ENCODE assay signal across 8 cellular contexts in the genomic region with DNA sequence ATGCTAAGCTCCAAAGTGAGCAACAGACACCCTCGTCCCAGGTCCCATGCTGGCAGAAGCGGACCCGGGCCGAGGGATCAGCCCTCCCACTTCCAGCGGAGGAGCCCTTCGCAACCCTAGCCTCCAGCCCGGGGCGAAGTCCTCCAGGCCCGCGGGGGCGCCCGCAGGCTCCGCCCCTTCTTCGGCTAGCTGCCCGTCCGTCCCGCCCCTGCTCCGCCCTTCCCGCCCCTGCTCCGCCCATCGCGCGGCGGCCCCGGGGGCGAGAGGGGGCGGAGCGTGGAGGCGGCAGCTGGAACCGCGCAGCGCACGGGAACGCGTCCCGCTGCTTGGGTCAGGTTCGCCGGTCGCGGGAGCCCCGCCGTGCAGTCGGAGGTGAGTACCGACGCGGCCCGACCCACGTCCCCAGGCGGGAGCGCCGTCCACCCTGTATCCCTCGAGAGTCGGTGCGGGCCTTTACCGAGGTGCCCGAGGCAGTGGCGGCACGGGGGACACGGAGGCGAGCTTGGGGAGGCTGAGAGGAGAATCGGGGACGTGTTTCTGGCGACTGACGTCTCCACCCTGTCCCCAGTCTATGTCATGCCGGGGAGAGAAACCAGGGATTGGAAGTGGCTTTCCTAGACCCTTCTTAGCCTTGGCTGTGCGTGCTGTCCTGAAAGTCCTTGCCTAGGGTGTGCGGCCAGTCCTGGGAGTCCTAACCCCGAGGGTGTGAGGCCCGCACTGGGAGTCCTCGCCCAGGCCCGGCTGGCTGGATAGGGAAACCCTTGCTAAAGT. TPM values are rescaled to one million over a fixed set of nuclear protein-coding genes. Genes with fewer than 3 reads are reported as not detected.
DNase-seq lines count a peak whose midpoint lies in the region; TF ChIP-seq lines count a peak whose summit lies in the region.

A gene (plus strand): TSS at position 280 of the 771 bp plus-strand sequence. CDS start 20,864 bp downstream, outside the sequence.

- CTCF ChIA-PET in SK-N-SH (lab: Yijun Ruan, JAX), result interaction anchor here (0.7 to 6.7 kb wide), 12 partner anchors 10 to 584 kb away, joined by 3 to 88 read pairs (median 3); a partner anchor contains a TSS

- no peaks in the 10 kb centered on the region for H3K9me3 ChIP-seq in H9 (ENCODE audit: control insufficient read depth, low read depth, low read length)
- H3K9me3 ChIP-seq in Loucy (ENCODE audit: insufficient read depth, low read depth, low read length), result no peaks in the 10 kb centered on the region
- H3K9me3 ChIP-seq in SK-N-SH, result no peaks in the 10 kb centered on the region
- H3K9me3 ChIP-seq in osteoblast (ENCODE audit: low read depth, low read length), result no peaks in the 10 kb centered on the region

- peaks cover 2% of the 10 kb centered on the region for H4K20me1 ChIP-seq in H9 (ENCODE audit: control insufficient read depth, insufficient read depth, insufficient read length)
- no peaks in the 10 kb centered on the region for H4K20me1 ChIP-seq in Loucy (ENCODE audit: insufficient read depth, low read length, poor library complexity, severe bottlenecking)
- no peaks in the 10 kb centered on the region for H4K20me1 ChIP-seq in SK-N-SH (ENCODE audit: insufficient read depth)
- H4K20me1 ChIP-seq in osteoblast (ENCODE audit: insufficient read depth, low read length), result peaks cover 15% of the 10 kb centered on the region

- no peak within 1 kb of the TSS for H3K4ac ChIP-seq in H9 (ENCODE audit: low read depth, low read length)

- no peaks in the 10 kb centered on the region for H3K9me3 Mint-ChIP-seq in H9
- H3K9me3 Mint-ChIP-seq in activated naive CD4-positive, alpha-beta T cell treated with anti-CD3 and anti-CD28 coated beads, Interleukin-2, amount 50 U/mL, for 24 hours, result no peaks in the 10 kb centered on the region

- H3K23me2 ChIP-seq in H9 (ENCODE audit: insufficient read length, low read depth, low read length, poor library complexity, severe bottlenecking), result peaks cover 12% of the 10 kb centered on the region

- WGBS in H9 (ENCODE audit: extremely low coverage, insufficient read length, low lambda C conversion rate), result no CpG with 5 or more reads among the region's 71 CpGs
- WGBS in SK-N-SH (ENCODE audit: low lambda C conversion rate), result 1% methylated on average over 17 of the region's 71 CpGs

- H2BK12ac ChIP-seq in H9 (ENCODE audit: insufficient read length, low read depth, low read length), result no peak within 1 kb of the TSS

- no peaks in the 10 kb centered on the region for H3K79me1 ChIP-seq in H9 (ENCODE audit: insufficient read depth, low read depth, low read length, poor library complexity, severe bottlenecking)

- H3K9me2 ChIP-seq in Loucy (replicated peaks; ENCODE audit: low read depth, low read length) (no peaks in the 10 kb centered on the region), SK-N-SH (no peaks in the 10 kb centered on the region)

- H2BK20ac ChIP-seq in H9 (ENCODE audit: low read depth, low read length, poor library complexity, severe bottlenecking), result no peak within 1 kb of the TSS

- H3K18ac ChIP-seq in H9 (ENCODE audit: insufficient read length, low read depth, low read length), result peak within 1 kb of the TSS; percentile 68

- H3K27me3 Mint-ChIP-seq in H9 (ENCODE audit: low read depth), result peaks cover 26% of the 10 kb centered on the region
- peaks cover 3% of the 10 kb centered on the region for H3K27me3 Mint-ChIP-seq in activated naive CD4-positive, alpha-beta T cell treated with anti-CD3 and anti-CD28 coated beads, Interleukin-2, amount 50 U/mL, for 24 hours

- no peak within 1 kb of the TSS for H3K56ac ChIP-seq in H9 (ENCODE audit: insufficient read length, low read depth, low read length)

- H3K27ac Mint-ChIP-seq in H9, result peak within 1 kb of the TSS in 1 of 3 experiments; percentile 45; a peak in 2 of 7 replicates
- H3K27ac Mint-ChIP-seq in activated naive CD4-positive, alpha-beta T cell treated with anti-CD3 and anti-CD28 coated beads, Interleukin-2, amount 50 U/mL, for 24 hours, result no peak within 1 kb of the TSS

- no peak within 1 kb of the TSS for H4K5ac ChIP-seq in H9 (ENCODE audit: insufficient read length, low read depth, low read length)

- no peak within 1 kb of the TSS for H2AK5ac ChIP-seq in H9 (ENCODE audit: insufficient read length, low read length)

- H3F3A ChIP-seq in Loucy (ENCODE audit: low read depth) (no peaks in the 10 kb centered on the region), SK-N-SH (replicated peaks; ENCODE audit: insufficient read depth) (no peaks in the 10 kb centered on the region)

- H3K36me3 Mint-ChIP-seq in H9 (ENCODE audit: insufficient read depth in 1 of 3, low read depth in 3 of 3), result peaks cover 0 to 1% (median 0%) of the 10 kb centered on the region in 3 experiments; a peak in 2 of 7 replicates
- H3K36me3 Mint-ChIP-seq in activated naive CD4-positive, alpha-beta T cell treated with anti-CD3 and anti-CD28 coated beads, Interleukin-2, amount 50 U/mL, for 24 hours, result no peaks in the 10 kb centered on the region

- peaks cover 5% of the 10 kb centered on the region; the same call in 1 of the 2 replicates for H3K27me3 ChIP-seq in H9 (ENCODE audit: insufficient read depth, low read length)
- peaks cover 8% of the 10 kb centered on the region for H3K27me3 ChIP-seq in Loucy (ENCODE audit: insufficient read depth, low read length, poor library complexity, severe bottlenecking)
- no peaks in the 10 kb centered on the region for H3K27me3 ChIP-seq in SK-N-SH (ENCODE audit: insufficient read depth)
- H3K27me3 ChIP-seq in osteoblast (ENCODE audit: insufficient read depth, low read length), result peaks cover 4% of the 10 kb centered on the region

- no peak within 1 kb of the TSS for H3K23ac ChIP-seq in H9 (ENCODE audit: insufficient read length, low read depth, low read length)

- TF ChIP-seq RAD21 in SK-N-SH (IDR thresholded peaks at IDR 0.05; ENCODE audit: low read length), result no peak

- H3K4me2 ChIP-seq in H9 (ENCODE audit: insufficient read depth, insufficient read length, low read length) (peak within 1 kb of the TSS; percentile 80), Loucy (ENCODE audit: low read depth, low read length, poor library complexity, severe bottlenecking) (peak within 1 kb of the TSS; percentile 98), SK-N-SH (peak within 1 kb of the TSS; percentile 79), osteoblast (ENCODE audit: insufficient read depth, low read length) (peak within 1 kb of the TSS; percentile 87)

- no peak within 1 kb of the TSS for H2BK120ac ChIP-seq in H9 (ENCODE audit: low read depth, low read length, poor library complexity, severe bottlenecking)

- no peak within 1 kb of the TSS for H3T11ph ChIP-seq in H9 (ENCODE audit: low read length)

- POLR2A ChIA-PET in SK-N-SH (lab: Yijun Ruan, JAX), result interaction anchor here (0.8 to 1.0 kb wide), 3 partner anchors 9 to 197 kb away, joined by 3 to 5 read pairs (median 3); no protein-coding TSS in a partner anchor

- H3K4me1 Mint-ChIP-seq in H9, result peaks cover 15 to 24% of the 10 kb centered on the region in 2 experiments
- H3K4me1 Mint-ChIP-seq in activated naive CD4-positive, alpha-beta T cell treated with anti-CD3 and anti-CD28 coated beads, Interleukin-2, amount 50 U/mL, for 24 hours, result peaks cover 22% of the 10 kb centered on the region

- H2AFZ ChIP-seq in H9 (ENCODE audit: low read length), result peak within 1 kb of the TSS; percentile 81
- H2AFZ ChIP-seq in Loucy (ENCODE audit: low read length), result peak within 1 kb of the TSS; percentile 98
- peak within 1 kb of the TSS; percentile 97 for H2AFZ ChIP-seq in SK-N-SH (ENCODE audit: low read depth)
- peak within 1 kb of the TSS; percentile 98 for H2AFZ ChIP-seq in osteoblast (ENCODE audit: low read length)

- H3K14ac ChIP-seq in H9 (ENCODE audit: insufficient read depth, low read length), result peak within 1 kb of the TSS; percentile 77; the same call in 1 of the 2 replicates

- H2BK5ac ChIP-seq in H9 (ENCODE audit: insufficient read length, low read length), result no peak within 1 kb of the TSS

- H3K79me2 ChIP-seq in H9 (ENCODE audit: insufficient read depth, low read length), result peaks cover 7% of the 10 kb centered on the region; the same call in 1 of the 2 replicates
- H3K79me2 ChIP-seq in Loucy (ENCODE audit: insufficient read depth, low read length), result peaks cover 35% of the 10 kb centered on the region; the same call in 1 of the 2 replicates
- H3K79me2 ChIP-seq in SK-N-SH (ENCODE audit: insufficient read depth), result peaks cover 33% of the 10 kb centered on the region
- peaks cover 50% of the 10 kb centered on the region for H3K79me2 ChIP-seq in osteoblast (ENCODE audit: insufficient read depth, low read length)

- peaks cover 3% of the 10 kb centered on the region; the same call in 1 of the 2 replicates for H3K4me1 ChIP-seq in H9 (ENCODE audit: insufficient read depth, low read length)
- peaks cover 29% of the 10 kb centered on the region for H3K4me1 ChIP-seq in Loucy (ENCODE audit: insufficient read depth, low read length, poor library complexity, severe bottlenecking)
- peaks cover 0 to 10% of the 10 kb centered on the region in 2 experiments; a peak in 2 of 4 replicates for H3K4me1 ChIP-seq in SK-N-SH (ENCODE audit: control insufficient read depth in 1 of 2, insufficient read depth in 2 of 2, low read depth in 1 of 2, low read length in 1 of 2)
- H3K4me1 ChIP-seq in osteoblast (ENCODE audit: insufficient read depth, low read length), result peaks cover 17% of the 10 kb centered on the region

- peak within 1 kb of the TSS; percentile 99 for H3K4me3 ChIP-seq in Loucy (ENCODE audit: low read length, poor library complexity, severe bottlenecking)
- peak within 1 kb of the TSS; percentile 88 to 91 for H3K4me3 ChIP-seq in SK-N-SH (ENCODE audit: low read depth in 2 of 2, low read length in 1 of 2)
- peak within 1 kb of the TSS; percentile 96 for H3K4me3 ChIP-seq in osteoblast (ENCODE audit: insufficient read depth, low read length)

- H4K91ac ChIP-seq in H9 (ENCODE audit: insufficient read length, low read depth, low read length), result no peak within 1 kb of the TSS

- peak within 1 kb of the TSS; percentile 85 to 93 for H3K4me3 Mint-ChIP-seq in H9
- H3K4me3 Mint-ChIP-seq in activated naive CD4-positive, alpha-beta T cell treated with anti-CD3 and anti-CD28 coated beads, Interleukin-2, amount 50 U/mL, for 24 hours, result peak within 1 kb of the TSS; percentile 84

- no peak for TF ChIP-seq EP300 in SK-N-SH (IDR thresholded peaks at IDR 0.05; ENCODE audit: borderline replicate concordance in 1 of 2, low read depth in 1 of 2, low read length in 1 of 2)

- H3K9ac ChIP-seq in H9 (ENCODE audit: extremely low read depth, insufficient read length, low read length) (peak within 1 kb of the TSS; percentile 71), Loucy (ENCODE audit: low read depth, low read length, poor library complexity, severe bottlenecking) (peak within 1 kb of the TSS; percentile 85), SK-N-SH (peak within 1 kb of the TSS; percentile 73)

- H4K8ac ChIP-seq in H9 (replicated peaks; ENCODE audit: insufficient read length, low read depth, low read length), result no peak within 1 kb of the TSS

- H2BK15ac ChIP-seq in H9 (ENCODE audit: low read depth, low read length), result no peak within 1 kb of the TSS

- DNase-seq in GM04503 (ENCODE audit: low read depth) (peak; percentile 32), H9 (peak; percentile 90), SK-N-SH (peak; percentile 97), glomerular endothelial cell (ENCODE audit: extremely low read depth, low read depth, low spot score) (no peak), osteoblast (ENCODE audit: insufficient read length, low spot score, missing footprints) (peak; percentile 97)

- H3K36me3 ChIP-seq in Loucy (ENCODE audit: insufficient read depth, low read length), result no peaks in the 10 kb centered on the region
- no peaks in the 10 kb centered on the region for H3K36me3 ChIP-seq in SK-N-SH (replicated peaks in 1 of 2; ENCODE audit: control insufficient read depth in 1 of 2, insufficient read depth in 2 of 2, low read length in 1 of 2)
- H3K36me3 ChIP-seq in osteoblast (ENCODE audit: insufficient read depth, low read length), result no peaks in the 10 kb centered on the region

- H3K27ac ChIP-seq in H9 (ENCODE audit: insufficient read length, low read depth, low read length) (no peak within 1 kb of the TSS), SK-N-SH (ENCODE audit: low read depth in 2 of 2, low read length in 1 of 2) (peak within 1 kb of the TSS; percentile 50 to 65; a peak in 3 of 4 replicates), osteoblast (ENCODE audit: low read depth, low read length) (peak within 1 kb of the TSS; percentile 80), temporal lobe (ENCODE audit: low read depth, low read length) (peak within 1 kb of the TSS; percentile 57)

- no peak for TF ChIP-seq CTCF in H9 (conservative IDR thresholded peaks at IDR 0.05)
- peak; percentile 19; the same call in 1 of the 2 replicates for TF ChIP-seq CTCF in Loucy (conservative IDR thresholded peaks at IDR 0.05; ENCODE audit: low read length)
- no peak for TF ChIP-seq CTCF in SK-N-SH (IDR thresholded peaks at IDR 0.05)
- TF ChIP-seq CTCF in osteoblast (IDR thresholded peaks at IDR 0.05; ENCODE audit: extremely low read depth, low read depth, low read length), result no peak

RNA-seq across cellular contexts. Expression of the gene that starts here (rescaled TPM):
- 44.5 and 45.0 TPM in 2 replicates for total RNA-seq in H9 (2021)
- polyA plus RNA-seq in SK-N-SH (2012; rRNA removed), result 25.4 and 33.7 TPM in 2 replicates
- polyA plus RNA-seq in SK-N-SH (2012; cell fraction: cytosol; rRNA removed), result 26.8 and 27.9 TPM in 2 replicates
- polyA plus RNA-seq in SK-N-SH (2012; cell fraction: nucleus; rRNA removed), result 19.0 and 29.3 TPM in 2 replicates
- total RNA-seq in glomerular endothelial cell, result 50.6 and 54.1 TPM in 2 replicates
- 104 and 105 TPM in 2 replicates for total RNA-seq in osteoblast
- total RNA-seq in temporal lobe, result 12.0 TPM
